35 cellular contexts compared by ENCODE assay signal in the genomic region with DNA sequence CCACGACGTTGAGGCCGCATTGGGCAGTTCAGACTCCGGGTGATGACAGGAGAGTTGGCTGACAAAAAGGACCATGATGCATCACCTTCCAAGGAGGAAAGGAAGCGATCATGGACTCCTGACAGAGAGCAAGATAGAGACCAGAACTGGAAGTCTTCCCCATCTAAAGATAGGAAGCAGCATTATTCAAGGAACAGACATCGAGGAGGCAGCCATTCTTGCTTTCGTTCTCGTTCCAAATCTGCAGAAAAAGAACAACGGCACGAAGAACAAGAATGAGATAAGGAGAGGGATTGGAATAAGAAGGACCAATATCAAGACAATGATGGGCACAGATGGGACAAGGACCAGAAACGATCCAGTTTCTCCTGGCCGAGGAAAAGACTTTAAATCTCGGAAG. TPM values are rescaled to one million over a fixed set of nuclear protein-coding genes. Genes with fewer than 3 reads are reported as not detected.
"Had no signal": no experiment of that assay in that cellular context is flagged by ENCODE, and none has a peak within 500 bp of the region (broad histone marks: within the 10 kb centered on the region; RNA-seq: fewer than 3 reads in every experiment).

No MANE protein-coding gene starts in this region.

- H3K36me3 ChIP-seq: MG63 had no signal

- H3K4me3 ChIP-seq: MG63, PC-9, SK-N-MC had no signal

- DNase-seq: Kasumi-1, KBM-7, MG63, NCI-H1048, NCI-H1092 treated with DMSO at 0.1 percent for 48 hours, NCI-H1105 treated with DMSO at 0.1 percent for 48 hours, NCI-H1417, NCI-H1436, NCI-H146, NCI-H1694, NCI-H187, NCI-H1930, NCI-H2029 treated with DMSO at 0.1 percent for 48 hours, NCI-H2081 treated with DMSO at 0.1 percent for 48 hours, NCI-H2107, NCI-H2171, NCI-H226, NCI-H446 treated with DMSO at 0.1 percent for 48 hours, NCI-H510A, NCI-H524, NCI-H526, NCI-H69, NCI-H748 treated with DMSO at 0.1 percent for 48 hours, NCI-H82, PC-9, Right ventricle myocardium superior, RPMI8226, SHP77 treated with DMSO at 0.1 percent for 48 hours had no signal

- ATAC-seq: Panc1, SK-N-SH treated with all-trans-retinoic acid at 6 μM for 48 hours had no signal

- H3K9me3 ChIP-seq: MG63 had no signal

- H3K27ac ChIP-seq: KMS-11, PC-9, SK-N-MC had no signal

RNA-seq across cellular contexts. Expression of a gene that starts 27.1 kb away (rescaled TPM):
- total RNA-seq: M059J, OCI-LY7, PC-9, Right ventricle myocardium superior, SK-MEL-5 had no signal

RNA-seq across cellular contexts. Expression of a gene that starts 46.8 kb away (rescaled TPM):
- total RNA-seq: M059J, OCI-LY7, PC-9, Right ventricle myocardium superior, SK-MEL-5 had no signal

RNA-seq across cellular contexts. Expression of a gene that starts 50.2 kb away (rescaled TPM):
- total RNA-seq: M059J, OCI-LY7, PC-9, Right ventricle myocardium superior, SK-MEL-5 had no signal
